Comparison of ENCODE assay signal across 1 cellular context in the genomic region with DNA sequence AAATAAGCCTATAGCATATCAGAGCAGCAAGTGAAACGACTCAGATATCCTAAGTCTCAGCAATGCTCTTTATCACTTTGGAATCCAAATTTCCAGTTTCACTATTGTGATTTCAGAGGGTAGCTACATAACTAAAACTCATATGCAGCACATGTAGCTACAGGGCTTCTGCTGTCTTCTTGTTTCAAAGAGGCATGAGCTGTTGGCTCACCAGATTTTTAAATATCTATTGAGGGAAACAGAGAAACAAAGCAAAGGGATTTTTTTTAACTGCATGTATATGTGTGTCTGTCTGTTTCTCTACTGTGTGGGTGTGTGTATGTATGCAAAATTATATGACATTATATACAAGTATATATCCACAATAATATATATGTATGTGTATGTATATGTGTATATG.
TF ChIP-seq lines count a peak whose summit lies in the region.

No MANE protein-coding gene starts in this region.

TF ChIP-seq in IMR-90, 13 proteins besides CTCF, POLR2A, EP300 and RAD21 (continued from another document):
- no peak for TF ChIP-seq MAFK (IDR thresholded peaks at IDR 0.05; ENCODE audit: low read depth, low read length)
